23 cellular contexts compared by ENCODE assay signal in the genomic region with DNA sequence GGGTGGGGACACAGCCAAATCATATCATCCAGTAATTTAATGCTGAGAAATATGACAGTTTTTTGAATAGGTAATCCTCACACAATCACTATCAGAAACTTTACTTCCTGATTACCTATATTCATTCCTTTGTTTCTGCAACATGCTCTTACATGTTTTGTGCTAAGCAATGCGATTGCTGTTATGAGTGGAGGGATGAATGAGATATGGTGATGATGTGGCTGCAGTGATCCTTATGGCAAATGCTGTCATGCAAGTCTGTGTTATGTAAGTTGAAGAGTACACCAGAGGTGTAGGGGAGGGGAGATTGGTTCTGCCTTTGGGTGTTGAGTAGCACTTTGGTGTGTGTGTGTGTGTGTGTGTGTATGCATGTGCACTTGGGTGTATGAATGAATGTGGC.
"Had no signal": no experiment of that assay in that cellular context is flagged by ENCODE, and none has a peak within 500 bp of the region (broad histone marks: within the 10 kb centered on the region; RNA-seq: fewer than 3 reads in every experiment).

No MANE protein-coding gene starts in this region.

- H3K9ac ChIP-seq: KMS-11 had no signal

- H3K36me3 ChIP-seq: MG63 had no signal

- H3K4me3 Mint-ChIP-seq: activated CD4-positive, alpha-beta memory T cell treated with anti-CD3 and anti-CD28 coated beads for 36 hours; activated CD4-positive, alpha-beta T cell treated with anti-CD3 and anti-CD28 coated beads, Interleukin-2, amount 10 ng/mL, durations not matched to agents 7 days and 5 days; activated T-cell treated with anti-CD3 and anti-CD28 coated beads, Interleukin-2, amount 50 U/mL, for 4 hours; central memory CD8-positive, alpha-beta T cell had no signal

- H3K27ac ChIP-seq: KMS-11, Peyer's patch, VCaP had no signal

- H3K27me3 ChIP-seq: MG63, Peyer's patch had no signal

- DNase-seq: activated CD4-positive, alpha-beta memory T cell treated with anti-CD3 and anti-CD28 coated beads for 36 hours; activated CD4-positive, alpha-beta T cell treated with anti-CD3 and anti-CD28 coated beads, Interleukin-2, amount 10 ng/mL, durations not matched to agents 7 days and 5 days; activated CD4-positive, CD25-positive, alpha-beta regulatory T cell; activated CD8-positive, alpha-beta memory T cell treated with anti-CD3 and anti-CD28 coated beads for 24 hours; activated effector memory CD4-positive, alpha-beta T cell treated with anti-CD3 and anti-CD28 coated beads, Interleukin-2, amount 50 U/mL, for 16 hours; activated naive CD4-positive, alpha-beta T cell treated with anti-CD3 and anti-CD28 coated beads, Interleukin-2, amount 50 U/mL, for 16 hours; activated T-cell treated with anti-CD3 and anti-CD28 coated beads, Interleukin-2, amount 50 U/mL, for 4 hours; aorta; MG63; MV-4-11; NCI-H1092 treated with DMSO at 0.1 percent for 48 hours; NCI-H1417 treated with DMSO at 0.1 percent for 48 hours; NCI-H1694 treated with DMSO at 0.1 percent for 48 hours; NCI-H2029 treated with DMSO at 0.1 percent for 48 hours; NCI-H510A treated with DMSO at 0.1 percent for 48 hours; NCI-H69; NK-92 treated with Interleukin-12 subunit alpha and Interleukin-12 subunit beta, amount 100 ng/mL, for 24 hours; OCI-M1; Peyer's patch; SHP77 treated with DMSO at 0.1 percent for 48 hours had no signal

- H3K4me3 ChIP-seq: MG63, Peyer's patch had no signal

- H3K9me3 Mint-ChIP-seq: central memory CD8-positive, alpha-beta T cell had no signal

- ATAC-seq: activated T-cell treated with anti-CD3 and anti-CD28 coated beads, Interleukin-2, amount 50 U/mL, for 4 hours had no signal

- H3K9me3 ChIP-seq: MG63, Peyer's patch had no signal

- H3K27me3 Mint-ChIP-seq: activated CD4-positive, alpha-beta memory T cell treated with anti-CD3 and anti-CD28 coated beads for 36 hours; activated CD4-positive, alpha-beta T cell treated with anti-CD3 and anti-CD28 coated beads, Interleukin-2, amount 10 ng/mL, durations not matched to agents 7 days and 5 days; central memory CD8-positive, alpha-beta T cell had no signal

- H3K4me2 ChIP-seq: KMS-11 had no signal

- H3K27ac Mint-ChIP-seq: activated CD4-positive, alpha-beta memory T cell treated with anti-CD3 and anti-CD28 coated beads for 36 hours; activated CD4-positive, alpha-beta T cell treated with anti-CD3 and anti-CD28 coated beads, Interleukin-2, amount 10 ng/mL, durations not matched to agents 7 days and 5 days had no signal
